ENCODE assay signal across 26 cellular contexts in the genomic region with DNA sequence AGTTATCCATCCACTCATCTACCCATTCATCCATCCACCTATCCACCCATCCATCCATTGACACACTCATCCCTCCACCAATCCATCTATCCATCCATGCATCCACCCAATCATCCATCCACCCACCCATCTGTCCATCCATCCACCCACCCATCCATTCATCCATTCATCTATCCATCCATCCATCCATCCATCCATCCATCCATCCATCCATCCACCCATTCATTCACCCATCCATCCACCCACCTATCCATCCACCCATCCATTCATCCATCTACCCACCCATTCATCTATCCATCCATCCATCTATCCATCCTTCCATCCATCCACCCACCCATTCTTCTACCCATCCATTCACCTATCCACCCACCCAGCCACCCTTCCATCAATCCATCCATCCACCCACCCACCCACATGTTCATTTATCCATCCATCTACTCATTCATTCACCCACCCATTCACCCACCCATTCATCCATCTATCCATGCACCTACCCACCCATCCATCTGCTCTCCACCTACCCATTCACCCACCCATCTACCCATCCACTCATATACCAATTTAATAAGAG.
"Had no signal": no experiment of that assay in that cellular context is flagged by ENCODE, and none has a peak within 500 bp of the region (broad histone marks: within the 10 kb centered on the region; RNA-seq: fewer than 3 reads in every experiment).

No MANE protein-coding gene starts in this region.

- H3K4me1 ChIP-seq: stomach, suprapubic skin, testis, thyroid gland, tibial artery, tibial nerve, transverse colon, upper lobe of left lung, upper lobe of right lung, uterus, vagina had no signal

- H3K27me3 ChIP-seq: stomach, suprapubic skin, testis, thyroid gland, tibial artery, tibial nerve, transverse colon, upper lobe of left lung, upper lobe of right lung, uterus, vagina had no signal

- ATAC-seq: stimulated activated effector memory CD8-positive, alpha-beta T cell treated with anti-CD3 and anti-CD28 coated beads, Interleukin-12 subunit alpha, Interleukin-12 subunit beta, amount 100 ng/mL, for 72 hours; stimulated activated memory B cell treated with anti-CD40 and anti-IgM and Interleukin-4, amounts not matched to agents 10 μg/mL and 1 μg/mL and 100 μg/mL, for 72 hours; stimulated activated naive B cell treated with anti-CD40 and anti-IgM and Interleukin-4, amounts not matched to agents 10 μg/mL and 1 μg/mL and 100 μg/mL, for 72 hours; stimulated activated naive CD8-positive, alpha-beta T cell treated with anti-CD3 and anti-CD28 coated beads, Interleukin-15, amount 100 ng/mL, for 72 hours; stimulated activated naive CD8-positive, alpha-beta T cell treated with anti-CD3 and anti-CD28 coated beads, Interleukin-15, Interleukin-2, amounts not matched to agents 100 U/mL and 50 U/mL, for 24 hours; upper lobe of right lung had no signal

- H3K36me3 ChIP-seq: stomach, suprapubic skin, thoracic aorta, thyroid gland, tibial artery, tibial nerve, transverse colon, upper lobe of left lung, upper lobe of right lung, uterus, vagina had no signal

- H3K4me3 ChIP-seq: stomach, suprapubic skin, testis, thoracic aorta, thyroid gland, tibial artery, tibial nerve, transverse colon, upper lobe of left lung, upper lobe of right lung, uterus, vagina had no signal

- DNase-seq: stimulated activated CD4-positive, alpha-beta T cell treated with anti-CD3 and anti-CD28 coated beads, Interleukin-2, amount 100 ng/mL, for 48 hours; stimulated activated CD4-positive, alpha-beta T cell treated with anti-CD3 and anti-CD28 coated beads, Interleukin-4, amount 100 ng/mL, for 1 hour; stimulated activated CD4-positive, alpha-beta T cell treated with anti-CD3 and anti-CD28 coated beads, Interleukin-4, amount 100 ng/mL, for 24 hours; stimulated activated CD4-positive, alpha-beta T cell treated with anti-CD3 and anti-CD28 coated beads, Interleukin-4, amount 100 ng/mL, for 4 hours; stimulated activated CD8-positive, alpha-beta memory T cell treated with anti-CD3 and anti-CD28 coated beads, Interleukin-4, amount 100 ng/mL, for 48 hours; stimulated activated naive B cell treated with anti-CD40 and anti-IgM and Interleukin-4, amounts not matched to agents 10 μg/mL and 1 μg/mL and 100 μg/mL, for 72 hours; stimulated activated naive CD4-positive, alpha-beta T cell; stimulated activated naive CD4-positive, alpha-beta T cell treated with Interleukin-2 at 50 U/mL for 16 hours; stimulated activated naive CD8-positive, alpha-beta T cell treated with anti-CD3 and anti-CD28 coated beads, Interleukin-15, amount 100 ng/mL, for 72 hours; stimulated activated naive CD8-positive, alpha-beta T cell treated with anti-CD3 and anti-CD28 coated beads, Interleukin-15, Interleukin-2, amounts not matched to agents 100 U/mL and 50 U/mL, for 24 hours; stomach; substantia nigra; testis; thyroid gland; tibial artery; transverse colon; trophoblast cell; upper lobe of left lung; upper lobe of right lung; uterus had no signal

- H3K9me3 ChIP-seq: stomach, suprapubic skin, testis, thoracic aorta, thyroid gland, tibial artery, tibial nerve, transverse colon, upper lobe of left lung, upper lobe of right lung, uterus, vagina had no signal

- H3K27ac ChIP-seq: stomach, suprapubic skin, testis, thoracic aorta, thyroid gland, tibial artery, tibial nerve, transverse colon, upper lobe of left lung, upper lobe of right lung, uterus, vagina had no signal
